10 cellular contexts compared by ENCODE assay signal in genomic region chr17:77366206-77366557, GRCh38.
A peak's percentile ranks its signal among the peaks of the same experiment; 100 is the strongest.
DNase-seq lines count a peak whose midpoint lies in the region; ATAC-seq and TF ChIP-seq lines count a peak whose summit lies in the region.
"Had no signal": no experiment of that assay in that cellular context is flagged by ENCODE, and none has a peak within 500 bp of the region (broad histone marks: within the 10 kb centered on the region; RNA-seq: fewer than 3 reads in every experiment).

No MANE protein-coding gene starts in this region.

- no peak overlapping the region for H4K8ac ChIP-seq in neuronal stem cell (ENCODE audit: low read depth, low read length)

- H3K27me3 ChIP-seq in BLaER1 (no peaks in the 10 kb centered on the region; the same call in 1 of the 2 replicates), mammary epithelial cell (ENCODE audit: insufficient read depth, low read length) (no peaks in the 10 kb centered on the region), neuronal stem cell (ENCODE audit: control insufficient read depth in 3 of 3, insufficient read depth in 3 of 3, low read depth in 1 of 3, low read length in 3 of 3) (no peaks in the 10 kb centered on the region)

- H3K27ac ChIP-seq in BLaER1, result peak overlapping the region; percentile 21; the same call in 1 of the 2 replicates
- peak overlapping the region; percentile 52 for H3K27ac ChIP-seq in mammary epithelial cell (ENCODE audit: insufficient read depth, low read depth, low read length)
- H3K27ac ChIP-seq in neuronal stem cell (replicated peaks; ENCODE audit: low read length), result no peak overlapping the region

- no peak overlapping the region for H3K23ac ChIP-seq in neuronal stem cell (ENCODE audit: low read depth, low read length, poor library complexity)

- H2BK12ac ChIP-seq in neuronal stem cell (ENCODE audit: low read length), result no peak overlapping the region

- peak overlapping the region; percentile 7 for H2BK5ac ChIP-seq in neuronal stem cell (ENCODE audit: low read length)

- H3K79me1 ChIP-seq in neuronal stem cell (ENCODE audit: low read depth, low read length), result no peaks in the 10 kb centered on the region

- peak; percentile 73 for DNase-seq in NCI-H146 (lab: John Stamatoyannopoulos, UW)
- DNase-seq in mammary epithelial cell, result no peak
- DNase-seq in neuronal stem cell (ENCODE audit: low spot score), result no peak
- DNase-seq in Kasumi-1 (lab: John Stamatoyannopoulos, UW), result no peak
- DNase-seq in globus pallidus (ENCODE audit: low spot score), result no peak
- DNase-seq in NCI-H1105 (lab: John Stamatoyannopoulos, UW), result no peak
- DNase-seq: activated CD4-positive, alpha-beta memory T cell treated with anti-CD3 and anti-CD28 coated beads, Interleukin-2, amount 10 ng/mL, durations not matched to agents 7 days and 5 days; stimulated activated CD4-positive, alpha-beta T cell treated with anti-CD3 and anti-CD28 coated beads, Interleukin-1b, Interleukin-23, amount 100 ng/mL, for 48 hours had no signal

- BruUV-seq in mammary epithelial cell (replicated peaks; lab: Mats Ljungman, UMichigan), result no TSS peak

- TF ChIP-seq CTCF in mammary epithelial cell (conservative IDR thresholded peaks at IDR 0.05 in 1 of 2, IDR thresholded peaks at IDR 0.05 in 1 of 2; ENCODE audit: extremely low read depth in 1 of 2, insufficient read depth in 1 of 2, low read depth in 1 of 2, low read length in 2 of 2), result no peak

- no peak overlapping the region for H3K4me3 ChIP-seq in BLaER1
- H3K4me3 ChIP-seq in mammary epithelial cell (replicated peaks in 1 of 3; ENCODE audit: insufficient read depth in 1 of 3, low read depth in 2 of 3, low read length in 3 of 3), result no peak overlapping the region
- H3K4me3 ChIP-seq in neuronal stem cell (ENCODE audit: low read length in 2 of 2), result no peak overlapping the region

- H2BK15ac ChIP-seq in neuronal stem cell (ENCODE audit: low read length), result peak overlapping the region; percentile 45

- WGBS in mammary epithelial cell (ENCODE audit: low coverage, missing lambda C conversion rate), result 11% methylated on average over 3 of the region's 5 CpGs
- no CpG with 5 or more reads among the region's 5 CpGs for WGBS in neuronal stem cell (ENCODE audit: extremely low coverage in 2 of 2, insufficient read length in 2 of 2, insufficient replicate concordance in 1 of 2), 2 donors

- H2BK120ac ChIP-seq in neuronal stem cell (ENCODE audit: low read depth, low read length), result peak overlapping the region; percentile 22

- H2AFZ ChIP-seq in mammary epithelial cell (ENCODE audit: low read depth, low read length), result no peak overlapping the region
- no peak overlapping the region for H2AFZ ChIP-seq in neuronal stem cell (ENCODE audit: low read length)

- in situ Hi-C loops in mammary epithelial cell (cut with MboI; ENCODE audit: low sequenced_read_pairs in 2 of 2), result no loop called here

- dilution Hi-C loops in mammary epithelial cell (cut with HindIII; ENCODE audit: low sequenced_read_pairs), result no loop called here

- no peak overlapping the region for H3K4ac ChIP-seq in neuronal stem cell (ENCODE audit: low read length)

- no peak for ATAC-seq in HG03159 (IDR thresholded peaks at IDR 0.05; ENCODE audit: unreplicated experiment)

- H3K9me3 ChIP-seq in BLaER1 (no peaks in the 10 kb centered on the region), mammary epithelial cell (replicated peaks; ENCODE audit: insufficient read depth, low read length) (no peaks in the 10 kb centered on the region), neuronal stem cell (replicated peaks in 1 of 2; ENCODE audit: control insufficient read depth in 2 of 2, insufficient read depth in 1 of 2, low read depth in 1 of 2, low read length in 2 of 2) (peaks cover 0 to 3% of the 10 kb centered on the region in 2 donors)

- no peaks in the 10 kb centered on the region for H3K36me3 ChIP-seq in BLaER1
- H3K36me3 ChIP-seq in mammary epithelial cell (ENCODE audit: insufficient read depth, low read length), result peaks cover 8% of the 10 kb centered on the region
- H3K36me3 ChIP-seq in neuronal stem cell (replicated peaks in 1 of 2; ENCODE audit: control insufficient read depth in 2 of 2, insufficient read depth in 2 of 2, low read length in 2 of 2), result no peaks in the 10 kb centered on the region

- H3K9ac ChIP-seq in BLaER1, result 0 out of 2 replicates have a peak overlapping the region, but pooled peaks have one; percentile 27
- no peak overlapping the region for H3K9ac ChIP-seq in mammary epithelial cell (ENCODE audit: insufficient read depth, low read length)
- no peak overlapping the region for H3K9ac ChIP-seq in neuronal stem cell (ENCODE audit: low read depth, low read length, poor library complexity)

- no peak overlapping the region for H4K91ac ChIP-seq in neuronal stem cell (ENCODE audit: low read depth, low read length, poor library complexity)

- intact Hi-C loops in mammary epithelial cell (cut with micrococcal nuclease), result no loop called here

- H3K4me2 ChIP-seq in BLaER1 (peak overlapping the region; percentile 79), mammary epithelial cell (ENCODE audit: insufficient read depth, low read depth, low read length) (peak overlapping the region; percentile 7), neuronal stem cell (ENCODE audit: insufficient read depth, low read length, poor library complexity, severe bottlenecking) (no peak overlapping the region)

- H3K79me2 ChIP-seq in mammary epithelial cell (ENCODE audit: insufficient read depth, low read length), result peaks cover 94% of the 10 kb centered on the region

- H3K18ac ChIP-seq in neuronal stem cell (ENCODE audit: low read length), result peak overlapping the region; percentile 44

- CTCF ChIA-PET in mammary epithelial cell (lab: Charles Lee; ENCODE audit: low non-redundant PET), result no interaction called here

- peak overlapping the region; percentile 21 for H2AK5ac ChIP-seq in neuronal stem cell (ENCODE audit: low read depth, low read length)

- H3K14ac ChIP-seq in neuronal stem cell (ENCODE audit: low read length), result no peak overlapping the region

- H3K4me1 ChIP-seq in BLaER1 (peaks cover 93% of the 10 kb centered on the region), mammary epithelial cell (ENCODE audit: insufficient read depth, low read length) (peaks cover 67% of the 10 kb centered on the region), neuronal stem cell (ENCODE audit: control insufficient read depth in 2 of 2, insufficient read depth in 1 of 2, low read depth in 1 of 2, low read length in 2 of 2) (peaks cover 13 to 15% of the 10 kb centered on the region in 2 donors)

- H4K20me1 ChIP-seq in BLaER1 (no peaks in the 10 kb centered on the region), mammary epithelial cell (ENCODE audit: insufficient read depth, low read length) (peaks cover 17% of the 10 kb centered on the region)
